In the genomic region with DNA sequence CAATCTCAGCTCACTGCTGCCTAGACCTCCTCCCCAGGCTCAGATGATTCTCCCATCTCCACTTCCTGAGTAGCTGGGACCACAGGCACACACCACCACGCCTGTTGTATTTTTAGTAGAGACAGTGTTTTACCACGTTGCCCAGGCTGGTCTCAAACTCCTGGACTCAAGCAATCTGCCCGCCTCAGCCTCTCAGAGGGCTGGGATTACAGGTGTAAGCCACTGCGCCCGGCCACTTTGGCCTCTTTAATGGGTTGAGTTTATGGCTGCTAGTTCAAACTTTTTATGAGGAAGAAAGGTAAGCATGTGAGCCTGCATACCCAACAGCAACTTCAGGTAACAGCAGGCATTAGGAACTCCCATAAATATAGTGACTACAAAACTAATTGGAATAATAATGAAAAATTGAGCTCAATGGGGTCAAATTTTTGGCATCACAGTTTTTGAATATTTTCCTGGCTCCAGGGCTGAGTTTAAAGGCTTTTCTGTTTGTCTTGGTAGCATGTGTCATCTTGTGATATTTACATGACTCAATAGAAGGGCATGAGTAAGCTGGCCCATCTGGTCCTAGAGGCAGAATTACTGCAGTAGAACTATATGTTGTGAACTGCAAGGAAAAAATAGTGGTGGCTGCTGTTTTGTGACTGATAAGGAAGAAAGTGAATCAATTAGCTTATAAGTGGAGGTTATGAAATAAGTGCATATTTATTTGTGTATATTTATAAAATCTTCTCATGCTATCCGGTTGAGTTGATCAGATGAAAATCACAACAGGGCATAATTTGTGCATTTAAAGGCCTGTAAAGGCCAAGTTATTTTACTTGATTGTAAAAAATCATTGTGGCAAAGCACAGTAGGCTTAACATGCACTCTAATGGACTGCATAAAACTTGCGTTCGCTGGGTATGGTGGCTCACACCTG, we compare ENCODE assay signal across 8 cellular contexts. TPM values are rescaled to one million over a fixed set of nuclear protein-coding genes. Genes with fewer than 3 reads are reported as not detected.
DNase-seq lines count a peak whose midpoint lies in the region; ATAC-seq and TF ChIP-seq lines count a peak whose summit lies in the region.

No MANE protein-coding gene starts in this region.

- CTCF ChIA-PET in RWPE1 (lab: Yijun Ruan, JAX), result interaction anchor here (0.6 to 0.7 kb wide), 2 partner anchors 313 to 740 kb away, joined by 4 read pairs; no protein-coding TSS in a partner anchor

- peak overlapping the region; percentile 55 for H3K4me3 Mint-ChIP-seq in T-helper 2 cell treated with Interferon-gamma antibody and Interleukin-4, amounts not matched to agents 5 μg/mL and 100 μg/mL, for 36 hours

- H3K36me3 ChIP-seq in gastroesophageal sphincter, result peaks cover 0 to 42% of the 10 kb centered on the region in 2 donors

- TF ChIP-seq EP300 in gastroesophageal sphincter (IDR thresholded peaks at IDR 0.05), result no peak

- H3K27ac Mint-ChIP-seq in T-helper 2 cell treated with Interferon-gamma antibody and Interleukin-4, amounts not matched to agents 5 μg/mL and 100 μg/mL, for 36 hours, result peak overlapping the region; percentile 68

- H3K4me1 ChIP-seq in gastroesophageal sphincter, result no peaks in the 10 kb centered on the region

- 87 to 96% methylated on average over 3 to 8 of the region's 8 CpGs for WGBS in gastroesophageal sphincter (ENCODE audit: low coverage in 1 of 2), 2 donors

- H3K36me3 Mint-ChIP-seq in T-helper 2 cell treated with Interferon-gamma antibody and Interleukin-4, amounts not matched to agents 5 μg/mL and 100 μg/mL, for 36 hours (ENCODE audit: low read depth), result peaks cover 68% of the 10 kb centered on the region

- no peak overlapping the region for H3K4me3 ChIP-seq in gastroesophageal sphincter

- H3K4me1 Mint-ChIP-seq in T-helper 2 cell treated with Interferon-gamma antibody and Interleukin-4, amounts not matched to agents 5 μg/mL and 100 μg/mL, for 36 hours (ENCODE audit: low read depth), result peaks cover 49% of the 10 kb centered on the region

- TF ChIP-seq CTCF in RWPE1 (conservative IDR thresholded peaks at IDR 0.05; ENCODE audit: low read depth), result no peak
- TF ChIP-seq CTCF in gastroesophageal sphincter (IDR thresholded peaks at IDR 0.05), result no peak

- peak; percentile 96 for ATAC-seq in stimulated activated naive CD8-positive, alpha-beta T cell treated with anti-CD3 and anti-CD28 coated beads, Interleukin-15, Interleukin-2, amounts not matched to agents 100 U/mL and 50 U/mL, for 24 hours
- ATAC-seq in GM21619 (IDR thresholded peaks at IDR 0.05; ENCODE audit: unreplicated experiment) (no peak), gastroesophageal sphincter (no peak), GM18873 (IDR thresholded peaks at IDR 0.05; ENCODE audit: low FRiP score, unreplicated experiment) (no peak)

- POLR2A ChIA-PET in RWPE1 (lab: Yijun Ruan, JAX; ENCODE audit: low non-redundant PET), result no interaction called here

- no peaks in the 10 kb centered on the region for H3K27me3 Mint-ChIP-seq in T-helper 2 cell treated with Interferon-gamma antibody and Interleukin-4, amounts not matched to agents 5 μg/mL and 100 μg/mL, for 36 hours (ENCODE audit: low read depth)

- DNase-seq in T-helper 2 cell treated with Interferon-gamma antibody and Interleukin-4, amounts not matched to agents 5 μg/mL and 100 μg/mL, for 36 hours (ENCODE audit: low spot score), result peak; percentile 30
- DNase-seq in T-helper 2 cell (no peak), RWPE1 (ENCODE audit: low spot score) (peak; percentile 94), epithelial cell of prostate (ENCODE audit: low read depth, low spot score) (peak; percentile 76)
- no peak for DNase-seq in stimulated activated naive CD8-positive, alpha-beta T cell treated with anti-CD3 and anti-CD28 coated beads, Interleukin-15, Interleukin-2, amounts not matched to agents 100 U/mL and 50 U/mL, for 24 hours

- H3K9me3 ChIP-seq in gastroesophageal sphincter, result no peaks in the 10 kb centered on the region

- no peaks in the 10 kb centered on the region for H3K27me3 ChIP-seq in gastroesophageal sphincter

- H3K27ac ChIP-seq in RWPE1 (peak overlapping the region; percentile 91), epithelial cell of prostate (peak overlapping the region; percentile 39), gastroesophageal sphincter (no peak overlapping the region)

- TF ChIP-seq POLR2A in gastroesophageal sphincter (IDR thresholded peaks at IDR 0.05), result no peak

- H3K9me3 Mint-ChIP-seq in T-helper 2 cell treated with Interferon-gamma antibody and Interleukin-4, amounts not matched to agents 5 μg/mL and 100 μg/mL, for 36 hours, result no peaks in the 10 kb centered on the region

RNA-seq across cellular contexts. Expression of gene GALM, which starts 24.8 kb away (rescaled TPM):
- total RNA-seq in gastroesophageal sphincter, result 10 to 100 TPM in 3 of 4 donors, 1 to 10 TPM in 1; 9.2 to 17.1 (median 13.2) TPM

Comparison
In these comparisons a context has a peak if more than half of its experiments do, and no peak if none do; other contexts are left out.
1. DNase-seq: peak in T-helper 2 cell treated with Interferon-gamma antibody and Interleukin-4, amounts not matched to agents 5 μg/mL and 100 μg/mL, for 36 hours (single experiment), RWPE1 (single experiment) and epithelial cell of prostate (single experiment); none in T-helper 2 cell (0 of 5) and stimulated activated naive CD8-positive, alpha-beta T cell treated with anti-CD3 and anti-CD28 coated beads, Interleukin-15, Interleukin-2, amounts not matched to agents 100 U/mL and 50 U/mL, for 24 hours (single experiment).
2. H3K27ac ChIP-seq: peak in RWPE1 (single experiment) and epithelial cell of prostate (single experiment); none in gastroesophageal sphincter (0 of 4).